Comparison of ENCODE assay signal across 1 cellular context in the genomic region with DNA sequence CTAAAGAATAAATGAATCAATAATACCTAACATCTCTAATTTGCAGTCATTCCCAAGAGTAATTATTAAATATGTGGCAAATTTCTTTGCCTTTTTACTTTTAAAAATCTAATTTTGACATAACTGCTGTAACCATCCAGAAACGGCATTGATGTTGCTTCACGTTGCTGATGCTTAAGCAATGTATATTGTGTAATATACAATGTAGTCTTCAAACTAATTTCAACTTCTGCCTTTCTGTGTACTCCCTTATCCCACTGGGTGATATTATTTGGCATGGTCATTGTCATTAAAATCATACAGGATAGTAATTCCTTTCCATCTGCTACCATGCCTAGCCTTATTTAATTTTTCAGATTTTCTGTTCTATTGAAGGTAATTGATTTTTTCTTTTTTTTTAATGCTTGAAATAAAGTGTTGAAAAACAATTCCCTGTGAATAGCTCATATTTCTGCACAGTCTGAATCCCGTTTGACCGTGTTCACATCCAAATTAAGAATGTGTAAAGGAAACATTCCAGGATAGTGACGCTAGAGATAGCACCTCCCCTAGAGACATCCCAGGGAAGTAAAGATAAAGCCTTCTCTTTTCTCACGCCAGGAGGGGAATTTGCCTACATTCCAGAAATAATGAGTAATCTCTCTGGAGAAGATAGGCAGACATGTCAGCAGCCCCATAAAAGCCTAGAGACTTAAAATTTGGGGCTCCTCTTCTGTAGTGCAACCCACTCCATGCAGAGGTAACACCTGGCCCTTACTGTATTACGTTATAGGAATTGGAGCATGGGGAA.
TF ChIP-seq lines count a peak whose summit lies in the region.

No MANE protein-coding gene starts in this region.

TF ChIP-seq in HEK293, 187 proteins besides CTCF, POLR2A, EP300 and RAD21 (continued from another document):
- TF ChIP-seq ZNF645 (tag by site-specific recombination; IDR thresholded peaks at IDR 0.05) (no peak), ZSCAN30 (tag by site-specific recombination; IDR thresholded peaks at IDR 0.05) (no peak), ZNF398 (tag by site-specific recombination; IDR thresholded peaks at IDR 0.05) (no peak), BCL6B (tag by site-specific recombination; IDR thresholded peaks at IDR 0.05) (no peak), ZNF639 (tag by site-specific recombination; IDR thresholded peaks at IDR 0.05) (no peak), ZNF701 (tag by site-specific recombination; IDR thresholded peaks at IDR 0.05) (no peak)
